Comparison of ENCODE assay signal across 1 cellular context in the genomic region with DNA sequence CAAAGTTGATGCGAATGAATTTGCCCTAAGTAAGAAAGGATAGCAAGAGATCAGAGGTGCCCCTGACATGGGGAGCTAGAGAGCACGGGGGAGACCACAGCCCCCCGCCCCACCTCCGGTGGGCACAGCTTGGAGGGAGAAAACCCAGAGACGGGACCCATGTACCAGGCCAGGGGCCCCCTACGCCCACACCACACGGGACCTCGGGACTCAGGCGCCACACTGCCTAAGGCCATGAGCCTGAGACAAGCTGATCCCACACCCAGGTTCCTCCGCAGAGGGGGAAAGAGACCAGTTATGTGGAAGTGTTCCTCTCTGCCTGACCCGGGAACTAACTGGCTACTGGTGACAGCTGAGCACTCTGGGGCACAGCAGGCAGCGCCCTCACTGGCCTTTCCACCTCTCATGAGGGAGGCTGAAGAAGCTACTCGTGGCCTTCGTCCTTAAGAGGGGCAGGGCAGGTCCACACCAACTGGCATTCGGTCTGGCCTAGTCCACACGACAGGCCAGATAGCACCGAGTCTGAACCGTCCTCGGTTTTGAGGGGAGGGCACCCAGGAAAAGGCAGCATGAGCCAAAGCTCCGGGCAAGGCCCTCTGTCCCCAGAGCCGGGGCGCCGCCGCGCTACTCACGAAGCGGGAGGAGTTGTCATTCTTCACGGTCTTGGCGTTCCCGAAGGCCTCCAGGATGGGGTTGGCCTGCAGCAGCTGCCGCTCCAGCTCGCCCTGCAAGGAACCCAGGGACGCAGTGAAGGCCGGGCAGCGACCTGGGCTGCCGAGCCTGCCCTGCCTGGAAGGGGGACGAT.
TF ChIP-seq lines count a peak whose summit lies in the region.

No MANE protein-coding gene starts in this region.

TF ChIP-seq in IMR-90, 13 proteins besides CTCF, POLR2A, EP300 and RAD21:
- TF ChIP-seq FOS (IDR thresholded peaks at IDR 0.05; ENCODE audit: low read depth, low read length) (no peak), CHD1 (IDR thresholded peaks at IDR 0.05; ENCODE audit: low read depth, low read length) (no peak), MAZ (IDR thresholded peaks at IDR 0.05; ENCODE audit: borderline replicate concordance, low read depth, low read length) (no peak), RCOR1 (IDR thresholded peaks at IDR 0.05; ENCODE audit: insufficient replicate concordance, low read length) (no peak), SMC3 (IDR thresholded peaks at IDR 0.05; ENCODE audit: low read depth, low read length) (no peak), MAFK (IDR thresholded peaks at IDR 0.05; ENCODE audit: low read depth, low read length) (no peak), RFX5 (IDR thresholded peaks at IDR 0.05; ENCODE audit: low read depth, low read length) (no peak), NFE2L2 (IDR thresholded peaks at IDR 0.05; ENCODE audit: low read depth, low read length) (no peak), BHLHE40 (IDR thresholded peaks at IDR 0.05; ENCODE audit: low read depth, low read length) (no peak), MXI1 (IDR thresholded peaks at IDR 0.05; ENCODE audit: borderline replicate concordance, low read depth, low read length) (no peak), CEBPB (IDR thresholded peaks at IDR 0.05; ENCODE audit: low read depth, low read length) (no peak)
- TF ChIP-seq, protein P1, sequence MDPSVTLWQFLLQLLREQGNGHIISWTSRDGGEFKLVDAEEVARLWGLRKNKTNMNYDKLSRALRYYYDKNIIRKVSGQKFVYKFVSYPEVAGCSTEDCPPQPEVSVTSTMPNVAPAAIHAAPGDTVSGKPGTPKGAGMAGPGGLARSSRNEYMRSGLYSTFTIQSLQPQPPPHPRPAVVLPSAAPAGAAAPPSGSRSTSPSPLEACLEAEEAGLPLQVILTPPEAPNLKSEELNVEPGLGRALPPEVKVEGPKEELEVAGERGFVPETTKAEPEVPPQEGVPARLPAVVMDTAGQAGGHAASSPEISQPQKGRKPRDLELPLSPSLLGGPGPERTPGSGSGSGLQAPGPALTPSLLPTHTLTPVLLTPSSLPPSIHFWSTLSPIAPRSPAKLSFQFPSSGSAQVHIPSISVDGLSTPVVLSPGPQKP (IDR thresholded peaks at IDR 0.05; ENCODE audit: borderline replicate concordance, low read depth, low read length), result no peak
- TF ChIP-seq, protein P2, sequence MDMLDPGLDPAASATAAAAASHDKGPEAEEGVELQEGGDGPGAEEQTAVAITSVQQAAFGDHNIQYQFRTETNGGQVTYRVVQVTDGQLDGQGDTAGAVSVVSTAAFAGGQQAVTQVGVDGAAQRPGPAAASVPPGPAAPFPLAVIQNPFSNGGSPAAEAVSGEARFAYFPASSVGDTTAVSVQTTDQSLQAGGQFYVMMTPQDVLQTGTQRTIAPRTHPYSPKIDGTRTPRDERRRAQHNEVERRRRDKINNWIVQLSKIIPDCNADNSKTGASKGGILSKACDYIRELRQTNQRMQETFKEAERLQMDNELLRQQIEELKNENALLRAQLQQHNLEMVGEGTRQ (IDR thresholded peaks at IDR 0.05; ENCODE audit: low read depth, low read length), result no peak
TF ChIP-seq in IMR-90: peak in this region for 0.
